In genomic region chr1:244820131-244820530, GRCh38 we compare ENCODE assay signal across 27 cellular contexts.
"Had no signal": no experiment of that assay in that cellular context is flagged by ENCODE, and none has a peak within 500 bp of the region (broad histone marks: within the 10 kb centered on the region; RNA-seq: fewer than 3 reads in every experiment).

No MANE protein-coding gene starts in this region.

- H3K27ac Mint-ChIP-seq: activated B cell treated with CpG ODN at 0.5 μM for 24 hours; activated CD4-positive, alpha-beta T cell treated with anti-CD3 and anti-CD28 coated beads, Interleukin-2, amount 10 ng/mL, durations not matched to agents 24 days and 14 days; activated naive CD8-positive, alpha-beta T cell; T-cell had no signal

- H3K27ac ChIP-seq: SK-N-MC had no signal

- H3K36me3 Mint-ChIP-seq: activated naive CD8-positive, alpha-beta T cell; T-cell had no signal

- DNase-seq: activated B cell treated with CpG ODN at 0.5 μM for 24 hours; activated CD4-positive, alpha-beta T cell treated with anti-CD3 and anti-CD28 coated beads for 1 hour; activated CD4-positive, alpha-beta T cell treated with anti-CD3 and anti-CD28 coated beads, Interleukin-2, amount 10 ng/mL, durations not matched to agents 24 days and 14 days; activated CD4-positive, alpha-beta T cell treated with anti-CD3 and anti-CD28 coated beads, Interleukin-2, amount 50 U/mL, for 48 hours; activated CD8-positive, alpha-beta memory T cell treated with anti-CD3 and anti-CD28 coated beads for 24 hours; activated effector memory CD4-positive, alpha-beta T cell treated with anti-CD3 and anti-CD28 coated beads, Interleukin-2, amount 50 U/mL, for 16 hours; activated naive CD4-positive, alpha-beta T cell treated with Interleukin-2 at 50 U/mL for 16 hours; activated T-cell treated with anti-CD3 and anti-CD28 coated beads, Interleukin-2, amount 50 U/mL, for 4 hours; anterior cingulate cortex; Karpas-422; NCI-H1048; NCI-H146; NCI-H1930; NCI-H2171; NCI-H2227 treated with DMSO at 0.1 percent for 48 hours; NCI-H510A; NCI-H526 treated with DMSO at 0.1 percent for 48 hours; NCI-H82; RPMI8226; T-cell; T-helper 2 cell; T1000 had no signal

- ATAC-seq: activated T-cell treated with anti-CD3 and anti-CD28 coated beads, Interleukin-2, amount 50 U/mL, for 4 hours; K562; Panc1; Right ventricle myocardium inferior; T-cell had no signal

- H3K9me3 Mint-ChIP-seq: activated B cell treated with CpG ODN at 0.5 μM for 24 hours; activated CD4-positive, alpha-beta T cell treated with anti-CD3 and anti-CD28 coated beads, Interleukin-2, amount 10 ng/mL, durations not matched to agents 24 days and 14 days; activated T-cell treated with anti-CD3 and anti-CD28 coated beads, Interleukin-2, amount 50 U/mL, for 4 hours; T-cell had no signal

- H3K27me3 Mint-ChIP-seq: activated B cell treated with CpG ODN at 0.5 μM for 24 hours; activated naive CD8-positive, alpha-beta T cell had no signal

- H3K4me3 Mint-ChIP-seq: activated B cell treated with CpG ODN at 0.5 μM for 24 hours; activated CD4-positive, alpha-beta T cell treated with anti-CD3 and anti-CD28 coated beads, Interleukin-2, amount 10 ng/mL, durations not matched to agents 24 days and 14 days; activated naive CD8-positive, alpha-beta T cell; activated T-cell treated with anti-CD3 and anti-CD28 coated beads, Interleukin-2, amount 50 U/mL, for 4 hours; T-cell had no signal

- H3K4me3 ChIP-seq: K562, SK-N-MC had no signal
